In genomic region chr11:44269369-44270351, GRCh38 we compare ENCODE assay signal across 13 cellular contexts. TPM values are rescaled to one million over a fixed set of nuclear protein-coding genes. Genes with fewer than 3 reads are reported as not detected.
A peak's percentile ranks its signal among the peaks of the same experiment; 100 is the strongest.
DNase-seq lines count a peak whose midpoint lies in the region; ATAC-seq and TF ChIP-seq lines count a peak whose summit lies in the region.
"Had no signal": no experiment of that assay in that cellular context is flagged by ENCODE, and none has a peak within 500 bp of the region (broad histone marks: within the 10 kb centered on the region; RNA-seq: fewer than 3 reads in every experiment).

No MANE protein-coding gene starts in this region.

- peak; percentile 45 for DNase-seq in natural killer cell treated with Interleukin-12 subunit alpha and Interleukin-12 subunit beta and Interleukin-15 and Interleukin-18, amount 100 ng/mL, for 72 hours (ENCODE audit: low spot score)
- DNase-seq in natural killer cell (no peak), coronary artery (ENCODE audit: low spot score) (peak; percentile 69), lung microvascular endothelial cell (ENCODE audit: low read depth in 2 of 2) (peak; percentile 57 to 66), progenitor cell of endocrine pancreas (ENCODE audit: low spot score, unreplicated experiment) (no peak), NCI-H524 treated with DMSO at 0.1 percent for 48 hours (lab: John Stamatoyannopoulos, UW) (no peak), NCI-H1417 (lab: John Stamatoyannopoulos, UW) (no peak)
- DNase-seq: activated CD4-positive, alpha-beta T cell treated with anti-CD3 and anti-CD28 coated beads, Interleukin-2, amount 50 U/mL, for 48 hours; islet precursor cell; naive thymus-derived CD4-positive, alpha-beta T cell; T-helper 1 cell had no signal

- no peak for ATAC-seq in natural killer cell treated with Interleukin-12 subunit alpha and Interleukin-12 subunit beta and Interleukin-15 and Interleukin-18, amount 100 ng/mL, for 72 hours
- ATAC-seq in natural killer cell = no peak
- ATAC-seq in GM18520 (IDR thresholded peaks at IDR 0.05; ENCODE audit: unreplicated experiment) = no peak
- ATAC-seq: naive thymus-derived CD4-positive, alpha-beta T cell had no signal

- no peaks in the 10 kb centered on the region for H3K36me3 Mint-ChIP-seq in natural killer cell treated with Interleukin-12 subunit alpha and Interleukin-12 subunit beta and Interleukin-15 and Interleukin-18, amount 100 ng/mL, for 72 hours
- H3K36me3 Mint-ChIP-seq in natural killer cell (no peaks in the 10 kb centered on the region), progenitor cell of endocrine pancreas (ENCODE audit: insufficient read depth) (no peaks in the 10 kb centered on the region)

- intact Hi-C loops in natural killer cell (cut with micrococcal nuclease) = no loop called here

- H3K4me3 Mint-ChIP-seq in natural killer cell treated with Interleukin-12 subunit alpha and Interleukin-12 subunit beta and Interleukin-15 and Interleukin-18, amount 100 ng/mL, for 72 hours = no peak overlapping the region
- H3K4me3 Mint-ChIP-seq in natural killer cell (no peak overlapping the region), progenitor cell of endocrine pancreas (ENCODE audit: low read depth) (no peak overlapping the region)
- H3K4me3 Mint-ChIP-seq: naive thymus-derived CD4-positive, alpha-beta T cell had no signal

- H3K4me3 ChIP-seq in coronary artery = no peak overlapping the region

- no peaks in the 10 kb centered on the region for H3K4me1 Mint-ChIP-seq in natural killer cell treated with Interleukin-12 subunit alpha and Interleukin-12 subunit beta and Interleukin-15 and Interleukin-18, amount 100 ng/mL, for 72 hours (ENCODE audit: low read depth in 2 of 2)
- H3K4me1 Mint-ChIP-seq in natural killer cell (peaks cover 0 to 5% of the 10 kb centered on the region in 2 donors), progenitor cell of endocrine pancreas (ENCODE audit: low read depth) (peaks cover 6% of the 10 kb centered on the region)
- H3K4me1 Mint-ChIP-seq: naive thymus-derived CD4-positive, alpha-beta T cell had no signal

- peaks cover 0 to 2% of the 10 kb centered on the region in 2 donors for H3K27me3 Mint-ChIP-seq in natural killer cell treated with Interleukin-12 subunit alpha and Interleukin-12 subunit beta and Interleukin-15 and Interleukin-18, amount 100 ng/mL, for 72 hours
- peaks cover 0 to 3% of the 10 kb centered on the region in 2 donors for H3K27me3 Mint-ChIP-seq in natural killer cell (ENCODE audit: low read depth in 2 of 2)
- peaks cover 5% of the 10 kb centered on the region for H3K27me3 Mint-ChIP-seq in progenitor cell of endocrine pancreas
- H3K27me3 Mint-ChIP-seq: naive thymus-derived CD4-positive, alpha-beta T cell had no signal

- no peak overlapping the region for H3K27ac Mint-ChIP-seq in natural killer cell treated with Interleukin-12 subunit alpha and Interleukin-12 subunit beta and Interleukin-15 and Interleukin-18, amount 100 ng/mL, for 72 hours
- H3K27ac Mint-ChIP-seq in natural killer cell (no peak overlapping the region), progenitor cell of endocrine pancreas (no peak overlapping the region)
- H3K27ac Mint-ChIP-seq: naive thymus-derived CD4-positive, alpha-beta T cell had no signal

- H3K27ac ChIP-seq in coronary artery = peak overlapping the region in 1 of 2 donors; percentile 45

- TF ChIP-seq CTCF in natural killer cell (IDR thresholded peaks at IDR 0.05) = no peak
- TF ChIP-seq CTCF in coronary artery (IDR thresholded peaks at IDR 0.05) = no peak
- no peak for TF ChIP-seq CTCF in progenitor cell of endocrine pancreas (IDR thresholded peaks at IDR 0.05; ENCODE audit: unreplicated experiment)

- H3K9me3 Mint-ChIP-seq in natural killer cell treated with Interleukin-12 subunit alpha and Interleukin-12 subunit beta and Interleukin-15 and Interleukin-18, amount 100 ng/mL, for 72 hours = no peaks in the 10 kb centered on the region
- H3K9me3 Mint-ChIP-seq in natural killer cell (no peaks in the 10 kb centered on the region), progenitor cell of endocrine pancreas (ENCODE audit: low read depth) (no peaks in the 10 kb centered on the region)

RNA-seq across cellular contexts. Expression of gene ALX4, which starts 40.3 kb away (rescaled TPM):
- total RNA-seq in natural killer cell treated with Interleukin-12 subunit alpha and Interleukin-12 subunit beta and Interleukin-15 and Interleukin-18, amount 100 ng/mL, for 72 hours = not detected
- not detected for total RNA-seq in natural killer cell
- not detected in 2 replicates for total RNA-seq in lung microvascular endothelial cell
- total RNA-seq in progenitor cell of endocrine pancreas = not detected in 2 replicates
- total RNA-seq: naive thymus-derived CD4-positive, alpha-beta T cell; ureter had no signal

Comparison
In these comparisons a context has a peak if more than half of its experiments do, and no peak if none do; other contexts are left out.
1. DNase-seq: peak in natural killer cell treated with Interleukin-12 subunit alpha and Interleukin-12 subunit beta and Interleukin-15 and Interleukin-18, amount 100 ng/mL, for 72 hours (single experiment), coronary artery (single experiment) and lung microvascular endothelial cell (2 of 2); none in natural killer cell (single experiment), progenitor cell of endocrine pancreas (single experiment), NCI-H524 treated with DMSO at 0.1 percent for 48 hours (single experiment) and NCI-H1417 (0 of 3).